In the genomic region with DNA sequence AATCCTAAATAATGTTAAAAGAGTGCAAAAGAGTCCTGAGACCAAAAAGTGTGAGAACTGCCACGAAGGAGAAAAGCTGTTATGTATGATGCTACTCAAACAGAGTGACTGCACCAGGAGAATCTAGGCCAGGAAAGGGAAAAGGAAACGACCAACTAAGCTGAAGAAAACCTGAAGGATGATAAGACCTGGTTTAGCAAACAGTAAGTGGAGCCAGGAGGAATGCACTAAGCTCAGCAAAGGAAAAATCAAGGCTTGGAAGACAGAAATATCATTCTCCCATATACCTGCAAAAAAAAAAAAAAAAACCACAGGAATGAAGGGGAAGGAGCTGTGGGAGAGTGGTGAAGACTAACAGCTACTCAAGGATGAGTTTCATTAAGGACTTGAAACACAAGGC, we compare ENCODE assay signal across 22 cellular contexts.
"Had no signal": no experiment of that assay in that cellular context is flagged by ENCODE, and none has a peak within 500 bp of the region (broad histone marks: within the 10 kb centered on the region; RNA-seq: fewer than 3 reads in every experiment).

No MANE protein-coding gene starts in this region.

- H3K4me3 ChIP-seq: gastroesophageal sphincter, heart right ventricle, lung, suprapubic skin, upper lobe of left lung had no signal

- H2AFZ ChIP-seq: parathyroid adenoma had no signal

- DNase-seq: activated CD4-positive, alpha-beta T cell treated with anti-CD3 and anti-CD28 coated beads for 36 hours; activated CD8-positive, alpha-beta T cell treated with anti-CD3 and anti-CD28 coated beads for 36 hours; activated gamma-delta T cell treated with Interleukin-2 at 50 U/mL for 16 hours; activated naive CD8-positive, alpha-beta T cell treated with anti-CD3 and anti-CD28 coated beads, Interleukin-2, amount 10 ng/mL, durations not matched to agents 7 days and 5 days; activated T-cell treated with anti-CD3 and anti-CD28 coated beads, Interleukin-2, amount 50 U/mL, for 48 hours; anterior cingulate cortex; effector memory CD4-positive, alpha-beta T cell; heart right ventricle; left colon; naive thymus-derived CD4-positive, alpha-beta T cell; retina; stimulated activated CD4-positive, alpha-beta T cell treated with anti-CD3 and anti-CD28 coated beads, Interleukin-2, amount 100 ng/mL, for 48 hours; stimulated activated naive CD8-positive, alpha-beta T cell treated with anti-CD3 and anti-CD28 coated beads, Interleukin-15, Interleukin-2, amounts not matched to agents 100 U/mL and 50 U/mL, for 24 hours; T-helper 1 cell; upper lobe of left lung; WERI-Rb-1 had no signal

- H3K4me1 ChIP-seq: parathyroid adenoma, upper lobe of left lung had no signal

- H3K9me3 Mint-ChIP-seq: activated CD8-positive, alpha-beta T cell treated with anti-CD3 and anti-CD28 coated beads for 36 hours; activated naive CD8-positive, alpha-beta T cell treated with anti-CD3 and anti-CD28 coated beads, Interleukin-2, amount 10 ng/mL, durations not matched to agents 7 days and 5 days; naive thymus-derived CD4-positive, alpha-beta T cell had no signal

- ATAC-seq: activated CD4-positive, alpha-beta T cell treated with anti-CD3 and anti-CD28 coated beads for 36 hours; activated CD8-positive, alpha-beta T cell treated with anti-CD3 and anti-CD28 coated beads for 36 hours; gastroesophageal sphincter; heart right ventricle; left colon; naive thymus-derived CD4-positive, alpha-beta T cell; SK-N-SH treated with all-trans-retinoic acid at 6 μM for 48 hours; stimulated activated naive CD8-positive, alpha-beta T cell treated with anti-CD3 and anti-CD28 coated beads, Interleukin-15, Interleukin-2, amounts not matched to agents 100 U/mL and 50 U/mL, for 24 hours had no signal

- H3K9me3 ChIP-seq: gastroesophageal sphincter, heart right ventricle, neutrophil, suprapubic skin, upper lobe of left lung had no signal

- H3K9ac ChIP-seq: parathyroid adenoma had no signal

- H3K27me3 Mint-ChIP-seq: activated CD4-positive, alpha-beta T cell treated with anti-CD3 and anti-CD28 coated beads for 36 hours; activated CD8-positive, alpha-beta T cell treated with anti-CD3 and anti-CD28 coated beads for 36 hours; activated naive CD8-positive, alpha-beta T cell treated with anti-CD3 and anti-CD28 coated beads, Interleukin-2, amount 10 ng/mL, durations not matched to agents 7 days and 5 days; naive thymus-derived CD4-positive, alpha-beta T cell had no signal

- H3K27ac ChIP-seq: gastroesophageal sphincter, heart right ventricle, neutrophil, parathyroid adenoma, suprapubic skin, upper lobe of left lung, WERI-Rb-1 had no signal

- H3K36me3 ChIP-seq: gastroesophageal sphincter, neutrophil, suprapubic skin, WERI-Rb-1 had no signal

- H3K4me1 Mint-ChIP-seq: activated naive CD8-positive, alpha-beta T cell treated with anti-CD3 and anti-CD28 coated beads, Interleukin-2, amount 10 ng/mL, durations not matched to agents 7 days and 5 days had no signal

- H3K4me3 Mint-ChIP-seq: activated CD4-positive, alpha-beta T cell treated with anti-CD3 and anti-CD28 coated beads for 36 hours; activated CD8-positive, alpha-beta T cell treated with anti-CD3 and anti-CD28 coated beads for 36 hours; activated naive CD8-positive, alpha-beta T cell treated with anti-CD3 and anti-CD28 coated beads, Interleukin-2, amount 10 ng/mL, durations not matched to agents 7 days and 5 days had no signal

- H3K27me3 ChIP-seq: gastroesophageal sphincter, heart right ventricle, neutrophil, suprapubic skin, upper lobe of left lung had no signal

- H3K27ac Mint-ChIP-seq: activated CD4-positive, alpha-beta T cell treated with anti-CD3 and anti-CD28 coated beads for 36 hours; activated CD8-positive, alpha-beta T cell treated with anti-CD3 and anti-CD28 coated beads for 36 hours; activated naive CD8-positive, alpha-beta T cell treated with anti-CD3 and anti-CD28 coated beads, Interleukin-2, amount 10 ng/mL, durations not matched to agents 7 days and 5 days had no signal
